Comparison of ENCODE assay signal across 21 cellular contexts in the genomic region with DNA sequence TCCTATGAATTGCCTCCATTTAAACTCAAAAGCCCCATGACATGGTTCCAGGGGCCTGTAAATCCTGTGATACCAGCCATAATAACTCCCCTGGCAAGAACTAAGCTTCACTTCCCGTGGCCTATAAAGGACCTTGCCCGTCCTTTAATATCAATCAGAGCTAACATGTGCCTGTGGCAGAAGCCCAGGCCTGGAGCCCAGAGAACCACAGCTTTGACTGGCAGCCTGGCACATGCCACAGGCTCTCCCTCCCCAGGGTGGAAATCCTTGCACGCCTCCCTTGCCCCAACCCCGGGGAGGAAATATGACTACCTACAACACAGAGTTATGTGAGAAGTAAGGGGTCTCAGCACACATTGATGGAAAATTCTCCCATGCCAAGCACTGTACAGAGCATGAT.
DNase-seq lines count a peak whose midpoint lies in the region; ATAC-seq and TF ChIP-seq lines count a peak whose summit lies in the region.
"Had no signal": no experiment of that assay in that cellular context is flagged by ENCODE, and none has a peak within 500 bp of the region (broad histone marks: within the 10 kb centered on the region; RNA-seq: fewer than 3 reads in every experiment).

No MANE protein-coding gene starts in this region.

- no peaks in the 10 kb centered on the region for H3K27me3 Mint-ChIP-seq in activated T-helper 17 cell treated with anti-CD3 and anti-CD28 coated beads, Interleukin-2, amount 50 U/mL, for 72 hours
- H3K27me3 Mint-ChIP-seq: B cell; CD4-positive, alpha-beta memory T cell; CD4-positive, CD25-positive, alpha-beta regulatory T cell; CD8-positive, alpha-beta memory T cell had no signal

- ATAC-seq in Right ventricle myocardium inferior (peak; percentile 77), heart right ventricle (peak; percentile 72 to 98 (median 90)), left ventricle myocardium superior (peak; percentile 96), HG03460 (IDR thresholded peaks at IDR 0.05; ENCODE audit: unreplicated experiment) (no peak), HG03439 (IDR thresholded peaks at IDR 0.05; ENCODE audit: unreplicated experiment) (no peak)
- ATAC-seq in activated T-helper 17 cell treated with anti-CD3 and anti-CD28 coated beads, Interleukin-2, amount 50 U/mL, for 72 hours (replicated peaks) = no peak
- ATAC-seq: A549 had no signal

- no peaks in the 10 kb centered on the region for H3K36me3 Mint-ChIP-seq in activated T-helper 17 cell treated with anti-CD3 and anti-CD28 coated beads, Interleukin-2, amount 50 U/mL, for 72 hours (ENCODE audit: low read depth)
- H3K36me3 Mint-ChIP-seq: CD14-positive monocyte had no signal

- intact Hi-C loops in Right ventricle myocardium inferior (cut with DNase I) (no loop called here), cardiac septum (cut with DNase I) (no loop called here), heart right ventricle (cut with DNase I) (no loop called here), left ventricle myocardium superior (cut with micrococcal nuclease) (no loop called here)

- peaks cover 4% of the 10 kb centered on the region for H3K9me3 Mint-ChIP-seq in activated T-helper 17 cell treated with anti-CD3 and anti-CD28 coated beads, Interleukin-2, amount 50 U/mL, for 72 hours

- H3K9me3 ChIP-seq in heart right ventricle = peaks cover 0 to 6% (median 0%) of the 10 kb centered on the region in 11 donors
- H3K9me3 ChIP-seq: A549, Caco-2 had no signal

- 54 to 74% methylated on average over 4 of the region's 4 CpGs for WGBS in heart right ventricle, 2 donors

- H3K4me3 Mint-ChIP-seq in activated T-helper 17 cell treated with anti-CD3 and anti-CD28 coated beads, Interleukin-2, amount 50 U/mL, for 72 hours = no peak overlapping the region
- H3K4me3 Mint-ChIP-seq: B cell; CD14-positive monocyte; CD4-positive, alpha-beta memory T cell; CD4-positive, CD25-positive, alpha-beta regulatory T cell; CD8-positive, alpha-beta memory T cell had no signal

- H3K36me3 ChIP-seq in heart right ventricle = no peaks in the 10 kb centered on the region
- H3K36me3 ChIP-seq: BLaER1 treated with 17β-estradiol and CSF1 and Interleukin-3, amounts not matched to agents 10 nM and 100 nM had no signal

- no peak overlapping the region for H3K27ac Mint-ChIP-seq in activated T-helper 17 cell treated with anti-CD3 and anti-CD28 coated beads, Interleukin-2, amount 50 U/mL, for 72 hours
- H3K27ac Mint-ChIP-seq: B cell, CD14-positive monocyte had no signal

- no peaks in the 10 kb centered on the region for H3K4me1 Mint-ChIP-seq in activated T-helper 17 cell treated with anti-CD3 and anti-CD28 coated beads, Interleukin-2, amount 50 U/mL, for 72 hours
- H3K4me1 Mint-ChIP-seq: B cell; CD14-positive monocyte; CD4-positive, alpha-beta memory T cell; CD4-positive, CD25-positive, alpha-beta regulatory T cell; CD8-positive, alpha-beta memory T cell had no signal

- DNase-seq in Right ventricle myocardium inferior (ENCODE audit: missing footprints) = no peak
- no peak for DNase-seq in cardiac septum (ENCODE audit: low spot score)
- peak; percentile 8 for DNase-seq in SK-MEL-5 (ENCODE audit: low read depth, low spot score)
- DNase-seq in heart right ventricle = peak; percentile 34 to 44
- no peak for DNase-seq in left ventricle myocardium superior
- DNase-seq: AML-193; Caco-2; Calu3; CD4-positive, alpha-beta memory T cell; CD4-positive, CD25-positive, alpha-beta regulatory T cell; CD8-positive, alpha-beta memory T cell; DMS79 treated with DMSO at 0.1 percent for 48 hours; GF-D8 had no signal

- no peaks in the 10 kb centered on the region for H3K27me3 ChIP-seq in heart right ventricle
- H3K27me3 ChIP-seq: BLaER1 treated with 17β-estradiol and CSF1 and Interleukin-3, amounts not matched to agents 10 nM and 100 nM had no signal

- H3K4me3 ChIP-seq in heart right ventricle = no peak overlapping the region
- H3K4me3 ChIP-seq: A549; BLaER1 treated with 17β-estradiol and CSF1 and Interleukin-3, amounts not matched to agents 10 nM and 100 nM had no signal

- in situ Hi-C loops in SK-MEL-5 (cut with HindIII; ENCODE audit: low pct_unique_long_range_greater_than_20kb, low sequenced_read_pairs) = no loop called here

- H3K27ac ChIP-seq in heart right ventricle = peak overlapping the region in 3 of 10 donors; percentile 25 to 57 (median 39)
- H3K27ac ChIP-seq: 22Rv1; A549; BLaER1 treated with 17β-estradiol and CSF1 and Interleukin-3, amounts not matched to agents 10 nM and 100 nM had no signal

- TF ChIP-seq CTCF in heart right ventricle (IDR thresholded peaks at IDR 0.05) = no peak

- peaks cover 0 to 12% (median 0%) of the 10 kb centered on the region in 9 donors for H3K4me1 ChIP-seq in heart right ventricle
- H3K4me1 ChIP-seq: A549; BLaER1 treated with 17β-estradiol and CSF1 and Interleukin-3, amounts not matched to agents 10 nM and 100 nM; Caco-2 had no signal

Comparison
In these comparisons a context has a peak if more than half of its experiments do, and no peak if none do; other contexts are left out.
1. DNase-seq: peak in SK-MEL-5 (single experiment) and heart right ventricle (2 of 2); none in Right ventricle myocardium inferior (single experiment), cardiac septum (single experiment) and left ventricle myocardium superior (single experiment).
2. ATAC-seq: peak in Right ventricle myocardium inferior (single experiment), heart right ventricle (8 of 8) and left ventricle myocardium superior (single experiment); none in HG03460 (single experiment), activated T-helper 17 cell treated with anti-CD3 and anti-CD28 coated beads, Interleukin-2, amount 50 U/mL, for 72 hours (single experiment) and HG03439 (single experiment).